ENCODE assay signal across 13 cellular contexts in the genomic region with DNA sequence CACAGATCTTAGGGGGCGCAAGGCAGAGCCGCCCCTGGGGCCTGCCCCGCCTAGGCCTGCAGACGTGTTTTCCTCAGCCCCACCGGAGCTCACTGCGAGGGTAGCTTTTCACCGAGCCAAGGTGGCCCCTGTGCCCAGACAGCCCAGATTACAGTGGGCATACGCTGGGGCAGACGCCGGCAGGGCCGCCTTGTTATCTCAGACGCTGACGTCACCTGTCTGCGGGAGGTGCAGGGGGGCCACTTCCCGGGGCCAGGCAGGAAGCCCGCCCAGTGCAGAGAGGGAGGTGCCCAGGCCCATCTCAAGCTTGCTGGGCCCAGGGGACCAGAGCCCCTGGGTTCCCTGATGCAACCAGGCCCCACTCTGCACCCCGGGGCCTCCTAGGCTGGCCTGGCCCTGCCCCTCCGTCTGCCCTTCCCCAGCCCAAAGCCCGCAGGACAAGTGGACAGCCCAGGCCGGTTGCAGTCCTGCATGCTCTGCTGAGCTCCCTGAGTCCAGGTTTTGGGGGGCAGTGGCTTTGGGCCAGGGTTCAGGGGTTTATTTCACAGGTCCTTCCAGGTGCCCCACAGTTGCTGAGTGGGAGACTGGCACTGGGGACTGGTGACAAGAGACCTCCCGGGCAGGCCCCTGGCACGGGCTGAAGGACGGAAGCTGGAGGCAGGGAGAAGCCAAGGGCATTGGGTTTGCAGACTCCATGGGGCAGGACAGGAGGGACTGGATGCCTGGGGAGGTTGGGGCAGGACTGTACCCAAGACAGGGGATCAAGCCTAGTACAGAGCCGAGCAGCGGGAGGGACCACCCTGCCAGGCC. TPM values are rescaled to one million over a fixed set of nuclear protein-coding genes. Genes with fewer than 3 reads are reported as not detected.
DNase-seq lines count a peak whose midpoint lies in the region; ATAC-seq and TF ChIP-seq lines count a peak whose summit lies in the region.
"Had no signal": no experiment of that assay in that cellular context is flagged by ENCODE, and none has a peak within 500 bp of the region (broad histone marks: within the 10 kb centered on the region; RNA-seq: fewer than 3 reads in every experiment).

No MANE protein-coding gene starts in this region.

- no peak overlapping the region for H4K8ac ChIP-seq in neuronal stem cell (ENCODE audit: low read depth, low read length)

- no peak for TF ChIP-seq CTCF in heart left ventricle (IDR thresholded peaks at IDR 0.05)

- H3K27me3 ChIP-seq in H7 (ENCODE audit: control insufficient read depth, insufficient read depth, low read length), result peaks cover 3% of the 10 kb centered on the region; the same call in 1 of the 2 replicates
- H3K27me3 ChIP-seq in heart left ventricle, result no peaks in the 10 kb centered on the region
- H3K27me3 ChIP-seq in neuronal stem cell (ENCODE audit: control insufficient read depth in 3 of 3, insufficient read depth in 3 of 3, low read depth in 1 of 3, low read length in 3 of 3), result peaks cover 0 to 9% (median 0%) of the 10 kb centered on the region in 3 experiments

- no peak overlapping the region for H3K4me3 Mint-ChIP-seq in T-cell

- no peak overlapping the region for H3K4me2 ChIP-seq in neuronal stem cell (ENCODE audit: insufficient read depth, low read length, poor library complexity, severe bottlenecking)

- H3K9ac ChIP-seq in neuronal stem cell (ENCODE audit: low read depth, low read length, poor library complexity), result no peak overlapping the region

- peak overlapping the region; percentile 42 for H2BK12ac ChIP-seq in neuronal stem cell (ENCODE audit: low read length)

- H3K27ac Mint-ChIP-seq in T-cell, result no peak overlapping the region

- H2BK5ac ChIP-seq in neuronal stem cell (ENCODE audit: low read length), result no peak overlapping the region

- DNase-seq in H7 (peak; percentile 60), T-cell (peak in 13 of 34 experiments; percentile 5 to 39 (median 15)), heart left ventricle (peak; percentile 68 to 83 (median 78)), neuronal stem cell (ENCODE audit: low spot score) (no peak), AG08395 (ENCODE audit: low spot score) (no peak)
- no peak for DNase-seq in NK-92 treated with Interleukin-12 subunit alpha and Interleukin-12 subunit beta, amount 100 ng/mL, for 24 hours (lab: John Stamatoyannopoulos, UW)
- DNase-seq: activated CD4-positive, alpha-beta T cell treated with anti-CD3 and anti-CD28 coated beads for 1 hour; activated gamma-delta T cell treated with Interleukin-2 at 50 U/mL for 16 hours; foreskin melanocyte; SHP77 treated with DMSO at 0.1 percent for 48 hours had no signal

- no peak overlapping the region for H3K4ac ChIP-seq in neuronal stem cell (ENCODE audit: low read length)

- peak overlapping the region; percentile 61 for H3K18ac ChIP-seq in neuronal stem cell (ENCODE audit: low read length)

- no peaks in the 10 kb centered on the region for H3K36me3 Mint-ChIP-seq in T-cell

- TF ChIP-seq POLR2A in heart left ventricle (IDR thresholded peaks at IDR 0.05), result peak in 1 of 2 donors; percentile 9

- H3K9me3 ChIP-seq in heart left ventricle (no peaks in the 10 kb centered on the region), neuronal stem cell (replicated peaks in 1 of 2; ENCODE audit: control insufficient read depth in 2 of 2, insufficient read depth in 1 of 2, low read depth in 1 of 2, low read length in 2 of 2) (no peaks in the 10 kb centered on the region)

- intact Hi-C loops in heart left ventricle (cut with DNase I), result loop anchor here in 4 of 10 donors (5.0 kb wide), 1 partner anchor 37 kb away; a partner anchor contains a TSS

- CTCF ChIA-PET in T-cell (lab: Charles Lee), result no interaction called here

- no peaks in the 10 kb centered on the region for H3K4me1 Mint-ChIP-seq in T-cell

- H2BK15ac ChIP-seq in neuronal stem cell (ENCODE audit: low read length), result no peak overlapping the region

- peak in 3 of 4 experiments; percentile 36 to 52 (median 47) for ATAC-seq in T-cell (replicated peaks in 1 of 4)
- ATAC-seq in heart left ventricle, result peak; percentile 64 to 81 (median 74)
- no peak for ATAC-seq in GM18870 (IDR thresholded peaks at IDR 0.05; ENCODE audit: unreplicated experiment)

- H2AFZ ChIP-seq in neuronal stem cell (ENCODE audit: low read length), result no peak overlapping the region

- WGBS in heart left ventricle, 4 donors, result 46 to 73% (median 60%) methylated on average over 7 to 25 of the region's 25 CpGs
- WGBS in neuronal stem cell (ENCODE audit: extremely low coverage in 2 of 2, insufficient read length in 2 of 2, insufficient replicate concordance in 1 of 2), 2 donors, result no CpG with 5 or more reads among the region's 25 CpGs

- H3K36me3 ChIP-seq in H7 (replicated peaks; ENCODE audit: control insufficient read depth, insufficient read depth, low read length) (no peaks in the 10 kb centered on the region), heart left ventricle (no peaks in the 10 kb centered on the region), neuronal stem cell (replicated peaks in 1 of 2; ENCODE audit: control insufficient read depth in 2 of 2, insufficient read depth in 2 of 2, low read length in 2 of 2) (no peaks in the 10 kb centered on the region)

- no peak overlapping the region for H2BK120ac ChIP-seq in neuronal stem cell (ENCODE audit: low read depth, low read length)

- no peak overlapping the region for H3K4me3 ChIP-seq in H7 (ENCODE audit: insufficient read depth, low read depth, low read length)
- no peak overlapping the region for H3K4me3 ChIP-seq in heart left ventricle
- no peak overlapping the region for H3K4me3 ChIP-seq in neuronal stem cell (ENCODE audit: low read length in 2 of 2)
- H3K4me3 ChIP-seq: coronary artery, skin epidermis had no signal

- H3K4me1 ChIP-seq in heart left ventricle (peaks cover 7 to 67% (median 46%) of the 10 kb centered on the region in 12 donors), neuronal stem cell (ENCODE audit: control insufficient read depth in 2 of 2, insufficient read depth in 1 of 2, low read depth in 1 of 2, low read length in 2 of 2) (peaks cover 11 to 15% of the 10 kb centered on the region in 2 donors)

- H3K27ac ChIP-seq in heart left ventricle (peak overlapping the region; percentile 33 to 91 (median 83)), neuronal stem cell (replicated peaks; ENCODE audit: low read length) (no peak overlapping the region)

- H3K27me3 Mint-ChIP-seq in T-cell, result peaks cover 4 to 14% of the 10 kb centered on the region in 2 donors

- H3K23ac ChIP-seq in neuronal stem cell (ENCODE audit: low read depth, low read length, poor library complexity), result no peak overlapping the region

- no peak overlapping the region for H4K91ac ChIP-seq in neuronal stem cell (ENCODE audit: low read depth, low read length, poor library complexity)

- H3K14ac ChIP-seq in neuronal stem cell (ENCODE audit: low read length), result no peak overlapping the region

- H3K79me1 ChIP-seq in neuronal stem cell (ENCODE audit: low read depth, low read length), result peaks cover 5% of the 10 kb centered on the region

- POLR2A ChIA-PET in T-cell (lab: Charles Lee), result interaction anchor here in 1 of 2 donors (0.7 kb wide), 1 partner anchor 614 kb away, joined by 4 read pairs; no protein-coding TSS in a partner anchor

- peak overlapping the region; percentile 92 for H2AK5ac ChIP-seq in neuronal stem cell (ENCODE audit: low read depth, low read length)

- no peaks in the 10 kb centered on the region for H3K9me3 Mint-ChIP-seq in T-cell

RNA-seq across cellular contexts. Expression of a gene that starts 38.6 kb away (rescaled TPM):
- total RNA-seq in H7 (2014; rRNA removed; shearing (Covaris generic)), result 0.78 and 1.2 TPM in 2 replicates
- total RNA-seq in T-cell (under 1 TPM in 4 of 5 donors, not detected in 1; 0.30 to 0.98 (median 0.60) TPM), heart left ventricle (100 to 1,000 TPM in 5 of 9 donors, 10 to 100 TPM in 4; 61.9 to 175 (median 102) TPM)
- polyA plus RNA-seq in heart left ventricle, result 10 to 100 TPM; 48.9 to 56.3 TPM
- polyA plus RNA-seq in neuronal stem cell (2013, experiment 1 of 2), result 11.8 TPM
- 11.0 TPM for polyA plus RNA-seq in neuronal stem cell (2013, experiment 2 of 2)

Comparison
In these comparisons a context has a peak if more than half of its experiments do, and no peak if none do; other contexts are left out.
1. DNase-seq: peak in H7 (single experiment) and heart left ventricle (5 of 5); none in neuronal stem cell (single experiment), AG08395 (single experiment) and NK-92 treated with Interleukin-12 subunit alpha and Interleukin-12 subunit beta, amount 100 ng/mL, for 24 hours (single experiment).
2. RNA of a gene that starts 38.6 kb away (total RNA-seq): 61.9 to 175 TPM in heart left ventricle; 0.78 to 1.2 TPM in H7 and 0.30 to 0.98 TPM in T-cell; every median in the first group is over 10 times any median in the second.